Comparison of ENCODE assay signal across 15 cellular contexts in genomic region chr4:7051144-7051495, GRCh38. TPM values are rescaled to one million over a fixed set of nuclear protein-coding genes. Genes with fewer than 3 reads are reported as not detected.
DNase-seq lines count a peak whose midpoint lies in the region; ATAC-seq and TF ChIP-seq lines count a peak whose summit lies in the region.
"Had no signal": no experiment of that assay in that cellular context is flagged by ENCODE, and none has a peak within 500 bp of the region (broad histone marks: within the 10 kb centered on the region; RNA-seq: fewer than 3 reads in every experiment).

No MANE protein-coding gene starts in this region.

- H3K23ac ChIP-seq in neuronal stem cell (ENCODE audit: low read depth, low read length, poor library complexity) = no peak overlapping the region

- intact Hi-C loops in activated naive CD4-positive, alpha-beta T cell treated with anti-CD3 and anti-CD28 coated beads for 36 hours (cut with micrococcal nuclease) = no loop called here
- intact Hi-C loops in uterus (cut with DNase I; ENCODE audit: low total_unique reads) = no loop called here

- TF ChIP-seq POLR2A in uterus (IDR thresholded peaks at IDR 0.05) = no peak

- no peak overlapping the region for H3K4ac ChIP-seq in neuronal stem cell (ENCODE audit: low read length)

- WGBS in neuronal stem cell (ENCODE audit: extremely low coverage in 2 of 2, insufficient read length in 2 of 2, insufficient replicate concordance in 1 of 2), 2 donors = no CpG with 5 or more reads among the region's 12 CpGs

- H4K20me1 ChIP-seq in MM.1S (ENCODE audit: insufficient read depth, low read length) = no peaks in the 10 kb centered on the region

- H3F3A ChIP-seq in MM.1S (ENCODE audit: insufficient read depth, low read length) = no peaks in the 10 kb centered on the region

- H3K14ac ChIP-seq in neuronal stem cell (ENCODE audit: low read length) = peak overlapping the region; percentile 66

- no peak overlapping the region for H4K91ac ChIP-seq in neuronal stem cell (ENCODE audit: low read depth, low read length, poor library complexity)

- no peak overlapping the region for H2BK12ac ChIP-seq in neuronal stem cell (ENCODE audit: low read length)

- no peaks in the 10 kb centered on the region for H3K27me3 Mint-ChIP-seq in activated naive CD4-positive, alpha-beta T cell treated with anti-CD3 and anti-CD28 coated beads for 36 hours (ENCODE audit: low read depth)
- H3K27me3 Mint-ChIP-seq: CD4-positive, alpha-beta T cell had no signal

- H3K27me3 ChIP-seq in neuronal stem cell (ENCODE audit: control insufficient read depth in 3 of 3, insufficient read depth in 3 of 3, low read depth in 1 of 3, low read length in 3 of 3) (no peaks in the 10 kb centered on the region), uterus (no peaks in the 10 kb centered on the region), MM.1S (replicated peaks; ENCODE audit: insufficient read depth, low read length) (no peaks in the 10 kb centered on the region)

- H2BK120ac ChIP-seq in neuronal stem cell (ENCODE audit: low read depth, low read length) = no peak overlapping the region

- H2BK15ac ChIP-seq in neuronal stem cell (ENCODE audit: low read length) = no peak overlapping the region

- ATAC-seq in activated naive CD4-positive, alpha-beta T cell treated with anti-CD3 and anti-CD28 coated beads, Interleukin-2, amount 50 U/mL, for 72 hours = no peak
- ATAC-seq in GM19452 (IDR thresholded peaks at IDR 0.05; ENCODE audit: unreplicated experiment) = no peak

- peaks cover 65% of the 10 kb centered on the region for H3K79me2 ChIP-seq in MM.1S (ENCODE audit: low read length)

- H3K27ac ChIP-seq in VCaP = peak overlapping the region; percentile 81
- no peak overlapping the region for H3K27ac ChIP-seq in neuronal stem cell (replicated peaks; ENCODE audit: low read length)
- peak overlapping the region; percentile 41 to 46 for H3K27ac ChIP-seq in uterus
- no peak overlapping the region for H3K27ac ChIP-seq in MM.1S (ENCODE audit: low read length)

- peak overlapping the region; percentile 14 to 55 for H3K27ac Mint-ChIP-seq in activated naive CD4-positive, alpha-beta T cell treated with anti-CD3 and anti-CD28 coated beads, Interleukin-2, amount 50 U/mL, for 72 hours
- H3K27ac Mint-ChIP-seq in activated naive CD4-positive, alpha-beta T cell treated with anti-CD3 and anti-CD28 coated beads for 36 hours = no peak overlapping the region
- H3K27ac Mint-ChIP-seq: CD4-positive, alpha-beta T cell had no signal

- H3K4me3 Mint-ChIP-seq in activated naive CD4-positive, alpha-beta T cell treated with anti-CD3 and anti-CD28 coated beads for 36 hours = no peak overlapping the region
- H3K4me3 Mint-ChIP-seq: CD4-positive, alpha-beta T cell; H9 had no signal

- no peaks in the 10 kb centered on the region for H3K9me3 Mint-ChIP-seq in activated naive CD4-positive, alpha-beta T cell treated with anti-CD3 and anti-CD28 coated beads, Interleukin-2, amount 50 U/mL, for 72 hours
- no peaks in the 10 kb centered on the region for H3K9me3 Mint-ChIP-seq in activated naive CD4-positive, alpha-beta T cell treated with anti-CD3 and anti-CD28 coated beads for 36 hours
- H3K9me3 Mint-ChIP-seq: CD4-positive, alpha-beta T cell; H9 had no signal

- peaks cover 21% of the 10 kb centered on the region for H3K79me1 ChIP-seq in neuronal stem cell (ENCODE audit: low read depth, low read length)

- H3K9ac ChIP-seq in neuronal stem cell (ENCODE audit: low read depth, low read length, poor library complexity) (no peak overlapping the region), MM.1S (ENCODE audit: low read length) (no peak overlapping the region)

- H3K18ac ChIP-seq in neuronal stem cell (ENCODE audit: low read length) = no peak overlapping the region

- H2AFZ ChIP-seq in neuronal stem cell (ENCODE audit: low read length) (no peak overlapping the region), MM.1S (ENCODE audit: low read length) (no peak overlapping the region)

- no peak overlapping the region for H3K4me3 ChIP-seq in neuronal stem cell (ENCODE audit: low read length in 2 of 2)
- H3K4me3 ChIP-seq in uterus = no peak overlapping the region
- no peak overlapping the region for H3K4me3 ChIP-seq in MM.1S (ENCODE audit: low read length)

- H3K4me1 ChIP-seq in neuronal stem cell (ENCODE audit: control insufficient read depth in 2 of 2, insufficient read depth in 1 of 2, low read depth in 1 of 2, low read length in 2 of 2) (peaks cover 0 to 2% of the 10 kb centered on the region in 2 donors), uterus (peaks cover 0 to 22% of the 10 kb centered on the region in 2 donors), MM.1S (ENCODE audit: low read length) (no peaks in the 10 kb centered on the region)

- H4K8ac ChIP-seq in neuronal stem cell (ENCODE audit: low read depth, low read length) = no peak overlapping the region

- H3K9me2 ChIP-seq in MM.1S (replicated peaks; ENCODE audit: insufficient read depth, low read length) = no peaks in the 10 kb centered on the region

- CTCF ChIA-PET in activated naive CD4-positive, alpha-beta T cell treated with anti-CD3 and anti-CD28 coated beads for 36 hours (lab: Charles Lee) = interaction anchor here (0.7 kb wide), 1 partner anchor 153 kb away, joined by 4 read pairs; no protein-coding TSS in a partner anchor

- H2BK5ac ChIP-seq in neuronal stem cell (ENCODE audit: low read length) = no peak overlapping the region

- no peak overlapping the region for H3K4me2 ChIP-seq in neuronal stem cell (ENCODE audit: insufficient read depth, low read length, poor library complexity, severe bottlenecking)
- no peak overlapping the region for H3K4me2 ChIP-seq in MM.1S (ENCODE audit: low read depth, low read length)

- H2AK5ac ChIP-seq in neuronal stem cell (ENCODE audit: low read depth, low read length) = no peak overlapping the region

- peaks cover 0 to 4% of the 10 kb centered on the region in 2 donors for H3K9me3 ChIP-seq in neuronal stem cell (replicated peaks in 1 of 2; ENCODE audit: control insufficient read depth in 2 of 2, insufficient read depth in 1 of 2, low read depth in 1 of 2, low read length in 2 of 2)
- no peaks in the 10 kb centered on the region for H3K9me3 ChIP-seq in uterus
- no peaks in the 10 kb centered on the region for H3K9me3 ChIP-seq in MM.1S (replicated peaks; ENCODE audit: insufficient read depth, low read length)

- peaks cover 6 to 7% of the 10 kb centered on the region in 2 donors for H3K36me3 Mint-ChIP-seq in activated naive CD4-positive, alpha-beta T cell treated with anti-CD3 and anti-CD28 coated beads, Interleukin-2, amount 50 U/mL, for 72 hours
- H3K36me3 Mint-ChIP-seq in activated naive CD4-positive, alpha-beta T cell treated with anti-CD3 and anti-CD28 coated beads for 36 hours (ENCODE audit: low read depth) = peaks cover 6% of the 10 kb centered on the region

- H3K36me3 ChIP-seq in neuronal stem cell (replicated peaks in 1 of 2; ENCODE audit: control insufficient read depth in 2 of 2, insufficient read depth in 2 of 2, low read length in 2 of 2) (peaks cover 13 to 42% of the 10 kb centered on the region in 2 donors), uterus (no peaks in the 10 kb centered on the region), MM.1S (replicated peaks; ENCODE audit: insufficient read depth, low read length) (peaks cover 4% of the 10 kb centered on the region)

- TF ChIP-seq CTCF in VCaP (conservative IDR thresholded peaks at IDR 0.05) = no peak
- TF ChIP-seq CTCF in uterus (IDR thresholded peaks at IDR 0.05) = no peak
- no peak for TF ChIP-seq CTCF in MM.1S (IDR thresholded peaks at IDR 0.05; ENCODE audit: low read length)

- peaks cover 48% of the 10 kb centered on the region for H3K4me1 Mint-ChIP-seq in activated naive CD4-positive, alpha-beta T cell treated with anti-CD3 and anti-CD28 coated beads for 36 hours (ENCODE audit: low read depth)

- DNase-seq in activated naive CD4-positive, alpha-beta T cell treated with anti-CD3 and anti-CD28 coated beads, Interleukin-2, amount 50 U/mL, for 72 hours (ENCODE audit: low spot score in 2 of 2) = no peak
- no peak for DNase-seq in activated naive CD4-positive, alpha-beta T cell treated with anti-CD3 and anti-CD28 coated beads for 36 hours
- no peak for DNase-seq in neuronal stem cell (ENCODE audit: low spot score)
- DNase-seq in uterus = no peak
- no peak for DNase-seq in MM.1S
- DNase-seq: 8988T; AML-193; C1 segment of cervical spinal cord; Calu3; CD4-positive, alpha-beta T cell; DMS79; GOT3; H9 had no signal

RNA-seq across cellular contexts. Expression of gene TADA2B, which starts 7.9 kb away (rescaled TPM):
- total RNA-seq in activated naive CD4-positive, alpha-beta T cell treated with anti-CD3 and anti-CD28 coated beads, Interleukin-2, amount 50 U/mL, for 72 hours = 10 to 100 TPM; 11.8 to 12.7 TPM
- total RNA-seq in activated naive CD4-positive, alpha-beta T cell treated with anti-CD3 and anti-CD28 coated beads for 36 hours = 1 to 10 TPM; 8.2 to 9.9 TPM
- 9.9 TPM for polyA plus RNA-seq in neuronal stem cell (2013, experiment 1 of 2)
- polyA plus RNA-seq in neuronal stem cell (2013, experiment 2 of 2) = 9.9 TPM
- 10 to 100 TPM; 14.1 to 24.0 (median 21.1) TPM for total RNA-seq in uterus

RNA-seq across cellular contexts. Expression of gene GRPEL1, which starts 16.7 kb away (rescaled TPM):
- 10 to 100 TPM; 60.7 to 81.9 TPM for total RNA-seq in activated naive CD4-positive, alpha-beta T cell treated with anti-CD3 and anti-CD28 coated beads, Interleukin-2, amount 50 U/mL, for 72 hours
- 10 to 100 TPM; 53.7 to 53.9 TPM for total RNA-seq in activated naive CD4-positive, alpha-beta T cell treated with anti-CD3 and anti-CD28 coated beads for 36 hours
- polyA plus RNA-seq in neuronal stem cell (2013, experiment 1 of 2) = 10.3 TPM
- 9.4 TPM for polyA plus RNA-seq in neuronal stem cell (2013, experiment 2 of 2)
- 10 to 100 TPM in 3 of 4 donors, 1 to 10 TPM in 1; 7.4 to 55.0 (median 21.4) TPM for total RNA-seq in uterus

Comparison
In these comparisons a context has a peak if more than half of its experiments do, and no peak if none do; other contexts are left out.
1. H3K27ac ChIP-seq: peak in VCaP (single experiment) and uterus (2 of 2); none in neuronal stem cell (single experiment) and MM.1S (single experiment).